Comparison of ENCODE assay signal across 34 cellular contexts in the genomic region with DNA sequence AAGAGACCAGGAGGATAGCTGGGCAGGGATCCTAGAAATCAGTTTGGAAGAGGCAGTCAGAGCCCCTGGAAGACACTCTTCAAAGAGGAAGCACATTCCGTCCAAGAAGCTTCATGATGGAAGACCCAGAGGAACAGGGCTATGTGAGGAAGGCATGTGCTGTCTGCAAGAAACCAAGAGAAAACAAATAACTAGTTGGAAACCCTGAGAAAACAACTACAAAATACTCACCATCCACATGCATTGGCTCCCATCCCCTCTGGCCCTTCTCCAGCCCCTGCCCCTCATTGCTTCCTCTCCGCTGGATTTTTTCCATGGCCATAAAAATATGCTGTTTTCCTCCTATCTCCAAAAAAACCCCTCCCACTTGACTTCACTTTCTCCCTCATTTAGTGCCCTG. TPM values are rescaled to one million over a fixed set of nuclear protein-coding genes. Genes with fewer than 3 reads are reported as not detected.
"Had no signal": no experiment of that assay in that cellular context is flagged by ENCODE, and none has a peak within 500 bp of the region (broad histone marks: within the 10 kb centered on the region; RNA-seq: fewer than 3 reads in every experiment).

No MANE protein-coding gene starts in this region.

- DNase-seq: activated B cell treated with CpG ODN at 0.5 μM for 24 hours; activated CD4-positive, alpha-beta T cell treated with anti-CD3 and anti-CD28 coated beads for 48 hours; activated CD4-positive, alpha-beta T cell treated with anti-CD3 and anti-CD28 coated beads, Interleukin-2, amount 50 U/mL, for 4 hours; activated CD4-positive, CD25-positive, alpha-beta regulatory T cell treated with anti-CD3 and anti-CD28 coated beads, Interleukin-2, amount 50 U/mL, for 72 hours; activated CD8-positive, alpha-beta T cell treated with anti-CD3 and anti-CD28 coated beads, Interleukin-2, amount 10 ng/mL, durations not matched to agents 7 days and 5 days; activated gamma-delta T cell; activated naive CD4-positive, alpha-beta T cell treated with Interleukin-2 at 50 U/mL for 16 hours; activated naive CD8-positive, alpha-beta T cell treated with anti-CD3 and anti-CD28 coated beads, Interleukin-2, amount 10 ng/mL, durations not matched to agents 7 days and 5 days; activated T-cell treated with anti-CD3 and anti-CD28 coated beads, Interleukin-2, amount 50 U/mL, for 24 hours; amygdala; IMR-90; NCI-H1092 treated with DMSO at 0.1 percent for 48 hours; NCI-H1417; NCI-H146; NCI-H187; NCI-H2029 treated with DMSO at 0.1 percent for 48 hours; NCI-H2107; NCI-H2171; NCI-H510A; NCI-H526; NCI-H748 treated with DMSO at 0.1 percent for 48 hours; NK-92 treated with Interleukin-12 subunit alpha and Interleukin-12 subunit beta, amount 100 ng/mL, for 24 hours; PC-3; RPMI8226; SW 1271; T-helper 1 cell; T-helper 2 cell; T-helper 9 cell had no signal

- H3K4me3 Mint-ChIP-seq: activated B cell treated with CpG ODN at 0.5 μM for 24 hours; activated CD8-positive, alpha-beta T cell treated with anti-CD3 and anti-CD28 coated beads, Interleukin-2, amount 10 ng/mL, durations not matched to agents 7 days and 5 days; activated naive CD4-positive, alpha-beta T cell treated with anti-CD3 and anti-CD28 coated beads, Interleukin-2, amount 50 U/mL, for 24 hours; activated naive CD8-positive, alpha-beta T cell treated with anti-CD3 and anti-CD28 coated beads, Interleukin-2, amount 10 ng/mL, durations not matched to agents 7 days and 5 days; activated T-cell treated with anti-CD3 and anti-CD28 coated beads, Interleukin-2, amount 50 U/mL, for 24 hours had no signal

- H3K4me3 ChIP-seq: ascending aorta, K562, Peyer's patch had no signal

- H3K36me3 ChIP-seq: ascending aorta, Peyer's patch had no signal

- H3K27ac ChIP-seq: ascending aorta, Peyer's patch, VCaP had no signal

- H3K4me1 Mint-ChIP-seq: activated B cell treated with CpG ODN at 0.5 μM for 24 hours; activated naive CD4-positive, alpha-beta T cell treated with anti-CD3 and anti-CD28 coated beads, Interleukin-2, amount 50 U/mL, for 24 hours; activated naive CD8-positive, alpha-beta T cell treated with anti-CD3 and anti-CD28 coated beads, Interleukin-2, amount 10 ng/mL, durations not matched to agents 7 days and 5 days had no signal

- H3K4me1 ChIP-seq: ascending aorta, Peyer's patch had no signal

- H3K9me3 Mint-ChIP-seq: activated B cell treated with CpG ODN at 0.5 μM for 24 hours; activated naive CD4-positive, alpha-beta T cell treated with anti-CD3 and anti-CD28 coated beads, Interleukin-2, amount 50 U/mL, for 24 hours; activated naive CD8-positive, alpha-beta T cell treated with anti-CD3 and anti-CD28 coated beads, Interleukin-2, amount 10 ng/mL, durations not matched to agents 7 days and 5 days; activated T-cell treated with anti-CD3 and anti-CD28 coated beads, Interleukin-2, amount 50 U/mL, for 24 hours; activated T-helper 2 cell treated with anti-CD3 and anti-CD28 coated beads, Interferon-gamma antibody, Interleukin-2, Interleukin-4, amounts not matched to agents 10 μg/mL and 5 μg/mL and 100 μg/mL, durations not matched to agents 14 hours and 24 hours and 36 hours had no signal

- ATAC-seq: activated CD8-positive, alpha-beta T cell treated with anti-CD3 and anti-CD28 coated beads, Interleukin-2, amount 10 ng/mL, durations not matched to agents 7 days and 5 days; K562; PC-3 had no signal

- H3K27me3 ChIP-seq: ascending aorta, Peyer's patch had no signal

- H3K9me3 ChIP-seq: ascending aorta, Peyer's patch had no signal

- H3K27ac Mint-ChIP-seq: activated B cell treated with CpG ODN at 0.5 μM for 24 hours; activated CD8-positive, alpha-beta T cell treated with anti-CD3 and anti-CD28 coated beads, Interleukin-2, amount 10 ng/mL, durations not matched to agents 7 days and 5 days; activated naive CD4-positive, alpha-beta T cell treated with anti-CD3 and anti-CD28 coated beads, Interleukin-2, amount 50 U/mL, for 24 hours; activated naive CD8-positive, alpha-beta T cell treated with anti-CD3 and anti-CD28 coated beads, Interleukin-2, amount 10 ng/mL, durations not matched to agents 7 days and 5 days; activated T-cell treated with anti-CD3 and anti-CD28 coated beads, Interleukin-2, amount 50 U/mL, for 24 hours; activated T-helper 2 cell treated with anti-CD3 and anti-CD28 coated beads, Interferon-gamma antibody, Interleukin-2, Interleukin-4, amounts not matched to agents 10 μg/mL and 5 μg/mL and 100 μg/mL, durations not matched to agents 14 hours and 24 hours and 36 hours had no signal

- H3K27me3 Mint-ChIP-seq: activated B cell treated with CpG ODN at 0.5 μM for 24 hours; activated T-cell treated with anti-CD3 and anti-CD28 coated beads, Interleukin-2, amount 50 U/mL, for 24 hours had no signal

- H3K36me3 Mint-ChIP-seq: activated naive CD4-positive, alpha-beta T cell treated with anti-CD3 and anti-CD28 coated beads, Interleukin-2, amount 50 U/mL, for 24 hours; activated naive CD8-positive, alpha-beta T cell treated with anti-CD3 and anti-CD28 coated beads, Interleukin-2, amount 10 ng/mL, durations not matched to agents 7 days and 5 days had no signal

RNA-seq across cellular contexts. Expression of a gene that starts 40.9 kb away (rescaled TPM):
- total RNA-seq: activated B cell treated with CpG ODN at 0.5 μM for 24 hours; activated CD8-positive, alpha-beta T cell treated with anti-CD3 and anti-CD28 coated beads, Interleukin-2, amount 10 ng/mL, durations not matched to agents 7 days and 5 days; activated naive CD8-positive, alpha-beta T cell treated with anti-CD3 and anti-CD28 coated beads, Interleukin-2, amount 10 ng/mL, durations not matched to agents 7 days and 5 days; activated T-helper 2 cell treated with anti-CD3 and anti-CD28 coated beads, Interferon-gamma antibody, Interleukin-2, Interleukin-4, amounts not matched to agents 10 μg/mL and 5 μg/mL and 100 μg/mL, durations not matched to agents 14 hours and 24 hours and 36 hours; IMR-90; PC-3 had no signal
- polyA plus RNA-seq: IMR-90 had no signal
